ENCODE assay signal across 15 cellular contexts in the genomic region with DNA sequence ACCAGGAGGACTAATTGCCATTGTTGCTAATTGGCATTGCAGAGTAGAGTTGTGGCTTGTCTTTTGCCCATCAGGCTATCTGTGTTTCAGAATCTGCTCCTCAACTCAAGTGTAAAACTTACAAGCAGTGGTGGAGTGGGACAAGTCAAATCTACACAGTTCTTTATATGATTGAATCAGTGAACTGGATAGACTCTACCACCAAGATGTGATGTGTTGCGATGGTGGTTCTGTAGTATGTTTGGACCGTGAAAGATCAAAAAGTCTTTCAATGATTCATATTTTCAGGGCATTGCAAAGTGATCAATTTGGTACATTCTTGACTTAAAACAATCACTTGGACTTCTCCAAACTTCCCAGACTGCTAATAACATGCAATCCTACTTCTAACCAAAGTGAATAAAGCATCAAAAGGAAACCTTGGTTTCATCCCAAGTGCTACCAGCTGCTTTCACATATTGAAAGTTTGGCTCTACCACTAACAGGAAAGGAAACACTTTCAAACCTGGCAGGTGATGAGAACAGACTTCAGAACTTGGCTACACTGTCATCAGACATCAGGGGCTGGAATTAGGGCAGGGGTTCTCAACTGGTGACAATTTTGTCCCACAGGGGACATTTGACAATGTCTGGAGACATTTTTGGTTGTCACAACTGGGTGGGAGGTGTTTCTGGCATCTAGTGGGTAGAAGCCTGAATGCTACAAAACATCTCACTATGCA.
DNase-seq lines count a peak whose midpoint lies in the region; ATAC-seq lines count a peak whose summit lies in the region.
"Had no signal": no experiment of that assay in that cellular context is flagged by ENCODE, and none has a peak within 500 bp of the region (broad histone marks: within the 10 kb centered on the region; RNA-seq: fewer than 3 reads in every experiment).

No MANE protein-coding gene starts in this region.

- H3K9me3 Mint-ChIP-seq in activated T-cell treated with anti-CD3 and anti-CD28 coated beads, Interleukin-2, amount 50 U/mL, for 72 hours: peaks cover 0 to 2% of the 10 kb centered on the region in 2 donors
- H3K9me3 Mint-ChIP-seq in stimulated activated naive CD8-positive, alpha-beta T cell treated with anti-CD3 and anti-CD28 coated beads, Interleukin-15, amount 100 ng/mL, for 72 hours: no peaks in the 10 kb centered on the region
- H3K9me3 Mint-ChIP-seq: GM23338 had no signal

- H3K27ac Mint-ChIP-seq in activated T-cell treated with anti-CD3 and anti-CD28 coated beads, Interleukin-2, amount 50 U/mL, for 72 hours: peak overlapping the region; percentile 26
- H3K27ac Mint-ChIP-seq in stimulated activated naive CD8-positive, alpha-beta T cell treated with anti-CD3 and anti-CD28 coated beads, Interleukin-15, amount 100 ng/mL, for 72 hours: peak overlapping the region; percentile 32 to 47
- H3K27ac Mint-ChIP-seq: GM23338 had no signal

- H3K36me3 Mint-ChIP-seq in activated T-cell treated with anti-CD3 and anti-CD28 coated beads, Interleukin-2, amount 50 U/mL, for 72 hours (ENCODE audit: insufficient read depth in 2 of 2): no peaks in the 10 kb centered on the region
- H3K36me3 Mint-ChIP-seq: CD4-positive, CD25-positive, alpha-beta regulatory T cell had no signal

- H3K4me3 Mint-ChIP-seq in activated T-cell treated with anti-CD3 and anti-CD28 coated beads, Interleukin-2, amount 50 U/mL, for 72 hours: peak overlapping the region in 1 of 2 donors; percentile 24
- H3K4me3 Mint-ChIP-seq in stimulated activated naive CD8-positive, alpha-beta T cell treated with anti-CD3 and anti-CD28 coated beads, Interleukin-15, amount 100 ng/mL, for 72 hours: no peak overlapping the region
- H3K4me3 Mint-ChIP-seq: CD4-positive, CD25-positive, alpha-beta regulatory T cell; GM23338 had no signal

- peak; percentile 82 to 84 for ATAC-seq in activated T-cell treated with anti-CD3 and anti-CD28 coated beads, Interleukin-2, amount 50 U/mL, for 72 hours (replicated peaks in 1 of 2)
- peak; percentile 64 for ATAC-seq in stimulated activated naive CD8-positive, alpha-beta T cell treated with anti-CD3 and anti-CD28 coated beads, Interleukin-15, amount 100 ng/mL, for 72 hours
- no peak for ATAC-seq in stimulated activated naive CD8-positive, alpha-beta T cell treated with anti-CD3 and anti-CD28 coated beads, Interleukin-15, Interleukin-2, amounts not matched to agents 100 U/mL and 50 U/mL, for 24 hours
- no peak for ATAC-seq in GM18511 (IDR thresholded peaks at IDR 0.05; ENCODE audit: unreplicated experiment)
- ATAC-seq: GM12878, GM23338 had no signal

- DNase-seq in activated T-cell treated with anti-CD3 and anti-CD28 coated beads, Interleukin-2, amount 50 U/mL, for 72 hours: no peak
- no peak for DNase-seq in activated T-cell treated with anti-CD3 and anti-CD28 coated beads, Interleukin-2, amount 50 U/mL, for 48 hours
- DNase-seq in stimulated activated naive CD8-positive, alpha-beta T cell treated with anti-CD3 and anti-CD28 coated beads, Interleukin-15, amount 100 ng/mL, for 72 hours: no peak
- DNase-seq in stimulated activated naive CD8-positive, alpha-beta T cell treated with anti-CD3 and anti-CD28 coated beads, Interleukin-15, Interleukin-2, amounts not matched to agents 100 U/mL and 50 U/mL, for 24 hours: no peak
- peak; percentile 24 for DNase-seq in cerebellar cortex (ENCODE audit: low spot score)
- DNase-seq in AML-193 (lab: John Stamatoyannopoulos, UW): no peak
- DNase-seq: BE2C; C1 segment of cervical spinal cord; CD4-positive, CD25-positive, alpha-beta regulatory T cell; DMS153; DMS79; HCEC 1CT had no signal

- no peaks in the 10 kb centered on the region for H3K27me3 Mint-ChIP-seq in activated T-cell treated with anti-CD3 and anti-CD28 coated beads, Interleukin-2, amount 50 U/mL, for 72 hours (ENCODE audit: low read depth)
- H3K27me3 Mint-ChIP-seq in stimulated activated naive CD8-positive, alpha-beta T cell treated with anti-CD3 and anti-CD28 coated beads, Interleukin-15, amount 100 ng/mL, for 72 hours: no peaks in the 10 kb centered on the region
- H3K27me3 Mint-ChIP-seq: CD4-positive, CD25-positive, alpha-beta regulatory T cell had no signal

- peaks cover 34% of the 10 kb centered on the region for H3K4me1 Mint-ChIP-seq in activated T-cell treated with anti-CD3 and anti-CD28 coated beads, Interleukin-2, amount 50 U/mL, for 72 hours (ENCODE audit: low read depth)
- peaks cover 13% of the 10 kb centered on the region for H3K4me1 Mint-ChIP-seq in stimulated activated naive CD8-positive, alpha-beta T cell treated with anti-CD3 and anti-CD28 coated beads, Interleukin-15, amount 100 ng/mL, for 72 hours

Comparison
In these comparisons a context has a peak if more than half of its experiments do, and no peak if none do; other contexts are left out.
1. ATAC-seq: peak in activated T-cell treated with anti-CD3 and anti-CD28 coated beads, Interleukin-2, amount 50 U/mL, for 72 hours (2 of 2) and stimulated activated naive CD8-positive, alpha-beta T cell treated with anti-CD3 and anti-CD28 coated beads, Interleukin-15, amount 100 ng/mL, for 72 hours (single experiment); none in stimulated activated naive CD8-positive, alpha-beta T cell treated with anti-CD3 and anti-CD28 coated beads, Interleukin-15, Interleukin-2, amounts not matched to agents 100 U/mL and 50 U/mL, for 24 hours (single experiment) and GM18511 (single experiment).